ENCODE assay signal across 19 cellular contexts in the genomic region with DNA sequence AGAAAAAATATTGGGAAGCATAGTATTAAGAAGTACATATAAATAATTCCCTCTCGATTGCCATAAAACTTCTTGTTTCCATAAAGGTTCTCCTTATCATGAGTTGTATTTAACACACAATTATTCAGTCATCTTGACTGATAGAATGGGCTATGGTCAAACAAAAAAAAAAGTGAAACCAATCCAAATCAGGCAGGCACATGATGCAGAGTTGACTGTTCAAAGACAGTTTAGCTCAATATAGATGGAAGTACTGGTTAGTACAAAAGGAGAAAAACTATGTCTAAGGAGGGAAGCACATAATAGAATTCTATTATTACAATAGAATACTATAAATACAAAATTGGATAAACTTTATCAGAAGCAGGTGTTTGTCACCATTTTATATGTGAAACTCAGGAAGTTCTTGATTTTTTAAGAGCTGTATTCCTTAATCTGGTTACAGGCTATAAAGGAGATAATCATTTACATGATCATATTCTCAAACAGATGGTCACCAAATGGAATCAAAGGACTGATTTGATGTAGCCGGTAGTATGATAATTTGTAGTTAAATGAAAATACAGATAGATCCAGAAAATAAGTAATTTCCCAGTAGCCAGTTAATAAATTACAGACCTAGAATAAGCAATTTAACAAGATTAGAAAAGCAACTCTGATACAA. TPM values are rescaled to one million over a fixed set of nuclear protein-coding genes. Genes with fewer than 3 reads are reported as not detected.
DNase-seq lines count a peak whose midpoint lies in the region; ATAC-seq, FAIRE-seq and TF ChIP-seq lines count a peak whose summit lies in the region.
"Had no signal": no experiment of that assay in that cellular context is flagged by ENCODE, and none has a peak within 500 bp of the region (broad histone marks: within the 10 kb centered on the region; RNA-seq: fewer than 3 reads in every experiment).

No MANE protein-coding gene starts in this region.

- CTCF ChIA-PET in HepG2 (lab: Yijun Ruan, JAX; ENCODE audit: low intra/inter-chr PET ratio, low total read pairs): no interaction called here

- POLR2A ChIA-PET in HepG2 (lab: Yijun Ruan, JAX): no interaction called here

- no peak for TF ChIP-seq RAD21 in HepG2 (CRISPR knock-in tag; IDR thresholded peaks at IDR 0.05)

- H3K36me3 ChIP-seq in HepG2 (replicated peaks in 1 of 2; ENCODE audit: control insufficient read depth in 1 of 2, insufficient read depth in 2 of 2, low read length in 2 of 2) (peaks cover 1 to 30% of the 10 kb centered on the region in 2 experiments; a peak in 3 of 5 replicates), right lobe of liver (peaks cover 0 to 14% (median 0%) of the 10 kb centered on the region in 4 donors), SK-N-MC (ENCODE audit: insufficient read depth, low read length) (no peaks in the 10 kb centered on the region)
- H3K36me3 ChIP-seq: BLaER1 treated with 17β-estradiol and CSF1 and Interleukin-3, amounts not matched to agents 10 nM and 100 nM had no signal

- H3K4me3 ChIP-seq in HepG2 (replicated peaks in 1 of 3; ENCODE audit: insufficient read depth in 1 of 3, low read depth in 2 of 3, low read length in 3 of 3): no peak overlapping the region
- H3K4me3 ChIP-seq in right lobe of liver: no peak overlapping the region
- peak overlapping the region; percentile 49 for H3K4me3 ChIP-seq in SK-N-MC
- H3K4me3 ChIP-seq: BLaER1 treated with 17β-estradiol and CSF1 and Interleukin-3, amounts not matched to agents 10 nM and 100 nM had no signal

- H3K4me1 ChIP-seq in HepG2 (ENCODE audit: insufficient read depth, low read length): peaks cover 11% of the 10 kb centered on the region
- H3K4me1 ChIP-seq in right lobe of liver: peaks cover 0 to 8% (median 0%) of the 10 kb centered on the region in 4 donors

- 0 out of 2 replicates have a peak, but pooled peaks cover 3% of the 10 kb centered on the region for H4K20me1 ChIP-seq in HepG2 (ENCODE audit: insufficient read depth, low read length)
- H4K20me1 ChIP-seq: BLaER1 treated with 17β-estradiol and CSF1 and Interleukin-3, amounts not matched to agents 10 nM and 100 nM had no signal

- no peak overlapping the region for H2AFZ ChIP-seq in HepG2 (ENCODE audit: low read length)

- H3K27ac ChIP-seq in HepG2 (ENCODE audit: extremely low read length, insufficient read depth, low read length) (no peak overlapping the region), right lobe of liver (no peak overlapping the region), SK-N-MC (peak overlapping the region; percentile 86)
- H3K27ac ChIP-seq: BLaER1 treated with 17β-estradiol and CSF1 and Interleukin-3, amounts not matched to agents 10 nM and 100 nM; RWPE1 had no signal

- H3K79me2 ChIP-seq in HepG2 (ENCODE audit: insufficient read depth, low read length): no peaks in the 10 kb centered on the region

- H3K9ac ChIP-seq in HepG2 (ENCODE audit: insufficient read depth, low read depth, low read length) (no peak overlapping the region), SK-N-MC (ENCODE audit: insufficient read length) (no peak overlapping the region)
- H3K9ac ChIP-seq: BLaER1 treated with 17β-estradiol and CSF1 and Interleukin-3, amounts not matched to agents 10 nM and 100 nM had no signal

- TF ChIP-seq EP300 in HepG2 (IDR thresholded peaks at IDR 0.05; ENCODE audit: low read depth in 2 of 2, low read length in 2 of 2) (no peak), HepG2 (CRISPR knock-in tag; IDR thresholded peaks at IDR 0.05; ENCODE audit: borderline replicate concordance) (no peak)

- WGBS in HepG2 (ENCODE audit: low lambda C conversion rate): 96% methylated on average over 2 of the region's 2 CpGs
- WGBS in right lobe of liver (ENCODE audit: insufficient coverage, low coverage, low lambda C conversion rate, missing lambda C conversion rate): 61% methylated on average over 2 of the region's 2 CpGs

- TF ChIP-seq POLR2A in HepG2 (IDR thresholded peaks at IDR 0.05; ENCODE audit: insufficient read depth in 1 of 2, low read depth in 2 of 2, low read length in 2 of 2) (no peak), right lobe of liver (IDR thresholded peaks at IDR 0.05) (no peak)

- TF ChIP-seq CTCF in HepG2 (CRISPR knock-in tag; IDR thresholded peaks at IDR 0.05): no peak
- no peak for TF ChIP-seq CTCF in right lobe of liver (IDR thresholded peaks at IDR 0.05)

- in situ Hi-C loops in HepG2 (cut with HindIII; ENCODE audit: extremely low pct_ligation_motif_present, low pct_unique_long_range_greater_than_20kb): no loop called here

- BruUV-seq in HepG2 (replicated peaks; lab: Mats Ljungman, UMichigan): no TSS peak

- no peaks in the 10 kb centered on the region for H3K9me3 ChIP-seq in HepG2 (ENCODE audit: low read length)
- H3K9me3 ChIP-seq in right lobe of liver: no peaks in the 10 kb centered on the region
- no peaks in the 10 kb centered on the region for H3K9me3 ChIP-seq in SK-N-MC (ENCODE audit: low read depth, low read length)
- H3K9me3 ChIP-seq: BLaER1 treated with 17β-estradiol and CSF1 and Interleukin-3, amounts not matched to agents 10 nM and 100 nM had no signal

- no peak for DNase-seq in HepG2 (ENCODE audit: low spot score)
- DNase-seq in right lobe of liver: no peak
- no peak for DNase-seq in SK-N-MC (ENCODE audit: low read depth, low spot score)
- no peak for DNase-seq in cardiac septum (ENCODE audit: low spot score)
- no peak for DNase-seq in NCI-H510A (lab: John Stamatoyannopoulos, UW)
- no peak for DNase-seq in activated CD4-positive, alpha-beta T cell treated with anti-CD3 and anti-CD28 coated beads, Interleukin-2, amount 50 U/mL, for 4 hours
- DNase-seq: CD8-positive, alpha-beta memory T cell; Karpas-422; NCI-H1105; NCI-H1694; NCI-H526; NK-92 treated with Interleukin-12 subunit alpha and Interleukin-12 subunit beta, amount 100 ng/mL, for 24 hours; PC-3; SW 1271 had no signal

- ATAC-seq in HepG2 (no peak), right lobe of liver (no peak), HG02870 (IDR thresholded peaks at IDR 0.05; ENCODE audit: unreplicated experiment) (peak; percentile 42), GM19023 (IDR thresholded peaks at IDR 0.05; ENCODE audit: unreplicated experiment) (no peak)
- ATAC-seq: PC-3 had no signal

- H3K4me2 ChIP-seq in HepG2 (ENCODE audit: low read depth, low read length): no peak overlapping the region
- H3K4me2 ChIP-seq: BLaER1 treated with 17β-estradiol and CSF1 and Interleukin-3, amounts not matched to agents 10 nM and 100 nM had no signal

- no peak for FAIRE-seq in HepG2 (lab: Jason Lieb, UNC)
- FAIRE-seq: H1 had no signal

- intact Hi-C loops in HepG2 (cut with micrococcal nuclease; ENCODE audit: unreplicated experiment) (no loop called here), right lobe of liver (cut with DNase I) (no loop called here), cardiac septum (cut with DNase I) (no loop called here)

- H3K27me3 ChIP-seq in HepG2 (ENCODE audit: control insufficient read depth in 1 of 2, insufficient read depth in 2 of 2, low read length in 2 of 2) (no peaks in the 10 kb centered on the region), right lobe of liver (no peaks in the 10 kb centered on the region)
- H3K27me3 ChIP-seq: BLaER1 treated with 17β-estradiol and CSF1 and Interleukin-3, amounts not matched to agents 10 nM and 100 nM had no signal

RNA-seq across cellular contexts. Expression of gene CALCRL, which starts 18.2 kb away (rescaled TPM):
- total RNA-seq in HepG2 (2016; rRNA removed; fragmentation: Illumina TruSeq; extraction: Trizol) (0.02 TPM in 1 of 2 replicates, not detected in the other), right lobe of liver (10 to 100 TPM in 1 of 6 experiments, 1 to 10 TPM in 5; 3.7 to 13.9 (median 8.2) TPM), cardiac septum (28.1 TPM)
- total RNA-seq in HepG2 (2016; cell fraction: cytosol; rRNA removed; fragmentation: Illumina TruSeq; extraction: Trizol; ENCODE audit: low read depth): not detected in 2 replicates
- total RNA-seq in HepG2 (2016; cell fraction: insoluble cytoplasmic fraction; rRNA removed; fragmentation: Illumina TruSeq; extraction: Trizol): 0.15 TPM in 1 of 2 replicates, not detected in the other
- total RNA-seq in HepG2 (2016; cell fraction: membrane; rRNA removed; fragmentation: Illumina TruSeq; extraction: Trizol): 0.21 TPM in 1 of 2 replicates, not detected in the other
- total RNA-seq in HepG2 (2016; cell fraction: nucleus; rRNA removed; fragmentation: Illumina TruSeq; extraction: Trizol): not detected in 2 replicates
- polyA plus RNA-seq in HepG2 (2011; rRNA removed): 0.18 TPM in 1 of 2 replicates, not detected in the other
- polyA plus RNA-seq in HepG2 (2011; cell fraction: cytosol; rRNA removed): 0.09 TPM in 1 of 2 replicates, not detected in the other
- polyA plus RNA-seq in HepG2 (2011; cell fraction: nucleus; rRNA removed): 0.03 TPM in 1 of 2 replicates, not detected in the other
- polyA plus RNA-seq in HepG2 (2012): 0.20 and 0.66 TPM in 2 replicates
- polyA plus RNA-seq in HepG2 (2016; cell fraction: cytosol; fragmentation: Illumina TruSeq; extraction: Trizol; ENCODE audit: low read depth): not detected in 2 replicates
- not detected in 2 replicates for polyA plus RNA-seq in HepG2 (2016; cell fraction: insoluble cytoplasmic fraction; fragmentation: Illumina TruSeq; extraction: Trizol; ENCODE audit: low read depth)
- not detected in 2 replicates for polyA plus RNA-seq in HepG2 (2016; cell fraction: membrane; fragmentation: Illumina TruSeq; extraction: Trizol; ENCODE audit: low read depth)
- not detected in 2 replicates for polyA plus RNA-seq in HepG2 (2016; cell fraction: nucleus; fragmentation: Illumina TruSeq; extraction: Trizol; ENCODE audit: insufficient read depth, low read depth)
- not detected in 2 replicates for polyA minus RNA-seq in HepG2 (2011; rRNA and poly(A)+ RNA removed; ENCODE audit: low replicate concordance)
- not detected in 2 replicates for polyA minus RNA-seq in HepG2 (2011; cell fraction: cytosol; rRNA and poly(A)+ RNA removed)
- polyA minus RNA-seq in HepG2 (2011; cell fraction: nucleus; rRNA and poly(A)+ RNA removed): 0.26 and 0.87 TPM in 2 replicates
- total RNA-seq: CD8-positive, alpha-beta memory T cell; PC-3 had no signal
